In the genomic region with DNA sequence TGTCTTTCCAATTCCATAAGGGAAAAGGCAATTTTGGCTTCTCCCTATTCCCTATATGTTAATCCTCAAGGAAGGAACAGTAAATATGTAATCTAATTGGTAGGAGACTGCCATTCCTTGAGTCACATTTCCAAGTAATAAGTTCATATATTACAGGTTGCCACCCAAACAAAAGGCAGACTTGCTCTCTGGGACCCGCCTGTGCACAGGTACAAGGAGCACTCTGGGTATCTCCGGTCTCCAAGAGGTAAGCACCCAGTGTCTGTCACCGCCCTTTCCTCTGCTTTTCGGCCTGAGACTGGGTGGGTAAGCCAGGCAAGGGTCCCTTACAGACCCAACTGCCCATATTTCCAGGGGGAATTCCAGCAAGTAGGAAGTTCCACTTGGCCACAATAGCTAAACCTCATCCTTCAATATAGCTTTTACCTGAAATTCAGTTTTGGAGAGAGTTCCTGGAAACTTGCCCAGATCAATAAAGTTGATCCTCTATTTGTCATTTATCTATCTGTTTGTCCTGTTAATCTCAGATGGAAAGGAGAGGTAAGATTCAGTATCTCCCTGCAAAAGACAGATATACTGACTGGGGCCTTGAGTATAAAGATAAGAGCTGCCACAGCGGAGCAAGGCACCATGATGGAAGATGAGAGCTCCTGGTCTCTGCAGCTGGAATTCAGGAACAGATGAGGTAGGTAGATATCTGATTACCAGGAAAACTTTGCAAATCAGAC, we compare ENCODE assay signal across 1 cellular context.
TF ChIP-seq lines count a peak whose summit lies in the region.

No MANE protein-coding gene starts in this region.

TF ChIP-seq in H1, 55 proteins besides CTCF, POLR2A, EP300 and RAD21:
- no peak for TF ChIP-seq SRF (IDR thresholded peaks at IDR 0.05; ENCODE audit: low read depth, low read length)
- no peak for TF ChIP-seq TEAD4 (IDR thresholded peaks at IDR 0.05; ENCODE audit: low read depth, low read length)
- no peak for TF ChIP-seq CHD2 (IDR thresholded peaks at IDR 0.05; ENCODE audit: low read length)
- TF ChIP-seq SP4 (IDR thresholded peaks at IDR 0.05; ENCODE audit: low read length): no peak
- no peak for TF ChIP-seq SIX5 (IDR thresholded peaks at IDR 0.05; ENCODE audit: low read depth, low read length)
- no peak for TF ChIP-seq NRF1 (IDR thresholded peaks at IDR 0.05; ENCODE audit: low read depth, low read length)
- TF ChIP-seq CHD1 (IDR thresholded peaks at IDR 0.05; ENCODE audit: low read depth, low read length): no peak
- TF ChIP-seq RXRA (IDR thresholded peaks at IDR 0.05; ENCODE audit: insufficient read depth, low read depth, low read length): no peak
- no peak for TF ChIP-seq JUND (IDR thresholded peaks at IDR 0.05; ENCODE audit: low read length)
- TF ChIP-seq PHF8 (conservative IDR thresholded peaks at IDR 0.05; ENCODE audit: low read depth, low read length): no peak
- TF ChIP-seq FOSL1 (IDR thresholded peaks at IDR 0.05; ENCODE audit: insufficient read depth, low read depth, low read length): no peak
- TF ChIP-seq CEBPB (IDR thresholded peaks at IDR 0.05; ENCODE audit: low read depth, low read length): no peak
- TF ChIP-seq, protein P1, sequence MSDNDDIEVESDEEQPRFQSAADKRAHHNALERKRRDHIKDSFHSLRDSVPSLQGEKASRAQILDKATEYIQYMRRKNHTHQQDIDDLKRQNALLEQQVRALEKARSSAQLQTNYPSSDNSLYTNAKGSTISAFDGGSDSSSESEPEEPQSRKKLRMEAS (IDR thresholded peaks at IDR 0.05): no peak
- no peak for TF ChIP-seq POU5F1 (IDR thresholded peaks at IDR 0.05; ENCODE audit: low read depth, low read length)
- TF ChIP-seq MAFK (IDR thresholded peaks at IDR 0.05; ENCODE audit: low read depth, low read length): no peak
- TF ChIP-seq BACH1 (IDR thresholded peaks at IDR 0.05; ENCODE audit: low read length): no peak
- TF ChIP-seq GABPA (IDR thresholded peaks at IDR 0.05; ENCODE audit: borderline replicate concordance, insufficient read depth, low read length): no peak
- TF ChIP-seq, protein P2, sequence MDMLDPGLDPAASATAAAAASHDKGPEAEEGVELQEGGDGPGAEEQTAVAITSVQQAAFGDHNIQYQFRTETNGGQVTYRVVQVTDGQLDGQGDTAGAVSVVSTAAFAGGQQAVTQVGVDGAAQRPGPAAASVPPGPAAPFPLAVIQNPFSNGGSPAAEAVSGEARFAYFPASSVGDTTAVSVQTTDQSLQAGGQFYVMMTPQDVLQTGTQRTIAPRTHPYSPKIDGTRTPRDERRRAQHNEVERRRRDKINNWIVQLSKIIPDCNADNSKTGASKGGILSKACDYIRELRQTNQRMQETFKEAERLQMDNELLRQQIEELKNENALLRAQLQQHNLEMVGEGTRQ (IDR thresholded peaks at IDR 0.05; ENCODE audit: low read length): no peak
- no peak for TF ChIP-seq CREB1 (IDR thresholded peaks at IDR 0.05)
- TF ChIP-seq CTBP2 (IDR thresholded peaks at IDR 0.05; ENCODE audit: borderline replicate concordance, insufficient read depth, insufficient read length, low read length): no peak
